1 cellular context compared by ENCODE assay signal in genomic region chr20:44282148-44282547, GRCh38.
TF ChIP-seq lines count a peak whose summit lies in the region.

No MANE protein-coding gene starts in this region.

TF ChIP-seq in HepG2, 621 proteins besides CTCF, POLR2A, EP300 and RAD21 (continued from another document):
- TF ChIP-seq, protein P1, sequence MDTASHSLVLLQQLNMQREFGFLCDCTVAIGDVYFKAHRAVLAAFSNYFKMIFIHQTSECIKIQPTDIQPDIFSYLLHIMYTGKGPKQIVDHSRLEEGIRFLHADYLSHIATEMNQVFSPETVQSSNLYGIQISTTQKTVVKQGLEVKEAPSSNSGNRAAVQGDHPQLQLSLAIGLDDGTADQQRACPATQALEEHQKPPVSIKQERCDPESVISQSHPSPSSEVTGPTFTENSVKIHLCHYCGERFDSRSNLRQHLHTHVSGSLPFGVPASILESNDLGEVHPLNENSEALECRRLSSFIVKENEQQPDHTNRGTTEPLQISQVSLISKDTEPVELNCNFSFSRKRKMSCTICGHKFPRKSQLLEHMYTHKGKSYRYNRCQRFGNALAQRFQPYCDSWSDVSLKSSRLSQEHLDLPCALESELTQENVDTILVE (CRISPR knock-in tag; IDR thresholded peaks at IDR 0.05) = no peak
- TF ChIP-seq TBX2 (CRISPR knock-in tag; IDR thresholded peaks at IDR 0.05; ENCODE audit: borderline replicate concordance) (peak; percentile 43; the same call in 1 of the 2 replicates), NCOR1 (IDR thresholded peaks at IDR 0.05; ENCODE audit: borderline replicate concordance, low read length) (peak; percentile 58; the same call in 1 of the 2 replicates), ATF7-NPFF (CRISPR knock-in tag; IDR thresholded peaks at IDR 0.05; ENCODE audit: low read depth) (no peak), EHMT2 (IDR thresholded peaks at IDR 0.05; ENCODE audit: borderline replicate concordance, low read depth, low read length) (peak; percentile 44; the same call in 1 of the 2 replicates), SIN3B (IDR thresholded peaks at IDR 0.05; ENCODE audit: low read length) (no peak), SOX13 (IDR thresholded peaks at IDR 0.05) (no peak), SOX13 (CRISPR knock-in tag; conservative IDR thresholded peaks at IDR 0.05 in 1 of 2, IDR thresholded peaks at IDR 0.05 in 1 of 2) (peak in 1 of 2 experiments; percentile 47; a peak in 1 of 4 replicates), SAP130 (CRISPR knock-in tag; IDR thresholded peaks at IDR 0.05; ENCODE audit: low read depth) (peak; percentile 66; the same call in 1 of the 2 replicates), HNF4A (CRISPR knock-in tag; IDR thresholded peaks at IDR 0.05) (peak; percentile 89), ZNF614 (CRISPR knock-in tag; IDR thresholded peaks at IDR 0.05; ENCODE audit: borderline replicate concordance) (0 out of 2 replicates have a peak, but pooled peaks have one; percentile 44), BRF2 (CRISPR knock-in tag; IDR thresholded peaks at IDR 0.05) (no peak), CREM (IDR thresholded peaks at IDR 0.05) (no peak), CREM (CRISPR knock-in tag; IDR thresholded peaks at IDR 0.05) (no peak), NBN (conservative IDR thresholded peaks at IDR 0.05) (no peak), PITX1 (CRISPR knock-in tag; IDR thresholded peaks at IDR 0.05) (no peak), RARA (CRISPR knock-in tag; IDR thresholded peaks at IDR 0.05) (peak; percentile 25; the same call in 1 of the 2 replicates), MTERF4 (CRISPR knock-in tag; IDR thresholded peaks at IDR 0.05) (no peak), GMEB1 (CRISPR knock-in tag; IDR thresholded peaks at IDR 0.05; ENCODE audit: borderline replicate concordance) (peak; percentile 48; the same call in 1 of the 2 replicates), ZGPAT (CRISPR knock-in tag; IDR thresholded peaks at IDR 0.05) (0 out of 2 replicates have a peak, but pooled peaks have one; percentile 26), ZNF780A (CRISPR knock-in tag; IDR thresholded peaks at IDR 0.05) (peak; percentile 76; the same call in 1 of the 2 replicates), ZNF354B (CRISPR knock-in tag; IDR thresholded peaks at IDR 0.05) (no peak)
- TF ChIP-seq, protein P2, sequence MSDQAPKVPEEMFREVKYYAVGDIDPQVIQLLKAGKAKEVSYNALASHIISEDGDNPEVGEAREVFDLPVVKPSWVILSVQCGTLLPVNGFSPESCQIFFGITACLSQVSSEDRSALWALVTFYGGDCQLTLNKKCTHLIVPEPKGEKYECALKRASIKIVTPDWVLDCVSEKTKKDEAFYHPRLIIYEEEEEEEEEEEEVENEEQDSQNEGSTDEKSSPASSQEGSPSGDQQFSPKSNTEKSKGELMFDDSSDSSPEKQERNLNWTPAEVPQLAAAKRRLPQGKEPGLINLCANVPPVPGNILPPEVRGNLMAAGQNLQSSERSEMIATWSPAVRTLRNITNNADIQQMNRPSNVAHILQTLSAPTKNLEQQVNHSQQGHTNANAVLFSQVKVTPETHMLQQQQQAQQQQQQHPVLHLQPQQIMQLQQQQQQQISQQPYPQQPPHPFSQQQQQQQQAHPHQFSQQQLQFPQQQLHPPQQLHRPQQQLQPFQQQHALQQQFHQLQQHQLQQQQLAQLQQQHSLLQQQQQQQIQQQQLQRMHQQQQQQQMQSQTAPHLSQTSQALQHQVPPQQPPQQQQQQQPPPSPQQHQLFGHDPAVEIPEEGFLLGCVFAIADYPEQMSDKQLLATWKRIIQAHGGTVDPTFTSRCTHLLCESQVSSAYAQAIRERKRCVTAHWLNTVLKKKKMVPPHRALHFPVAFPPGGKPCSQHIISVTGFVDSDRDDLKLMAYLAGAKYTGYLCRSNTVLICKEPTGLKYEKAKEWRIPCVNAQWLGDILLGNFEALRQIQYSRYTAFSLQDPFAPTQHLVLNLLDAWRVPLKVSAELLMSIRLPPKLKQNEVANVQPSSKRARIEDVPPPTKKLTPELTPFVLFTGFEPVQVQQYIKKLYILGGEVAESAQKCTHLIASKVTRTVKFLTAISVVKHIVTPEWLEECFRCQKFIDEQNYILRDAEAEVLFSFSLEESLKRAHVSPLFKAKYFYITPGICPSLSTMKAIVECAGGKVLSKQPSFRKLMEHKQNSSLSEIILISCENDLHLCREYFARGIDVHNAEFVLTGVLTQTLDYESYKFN (CRISPR knock-in tag; conservative IDR thresholded peaks at IDR 0.05) = peak; percentile 60; the same call in 1 of the 2 replicates
- TF ChIP-seq, protein P3, sequence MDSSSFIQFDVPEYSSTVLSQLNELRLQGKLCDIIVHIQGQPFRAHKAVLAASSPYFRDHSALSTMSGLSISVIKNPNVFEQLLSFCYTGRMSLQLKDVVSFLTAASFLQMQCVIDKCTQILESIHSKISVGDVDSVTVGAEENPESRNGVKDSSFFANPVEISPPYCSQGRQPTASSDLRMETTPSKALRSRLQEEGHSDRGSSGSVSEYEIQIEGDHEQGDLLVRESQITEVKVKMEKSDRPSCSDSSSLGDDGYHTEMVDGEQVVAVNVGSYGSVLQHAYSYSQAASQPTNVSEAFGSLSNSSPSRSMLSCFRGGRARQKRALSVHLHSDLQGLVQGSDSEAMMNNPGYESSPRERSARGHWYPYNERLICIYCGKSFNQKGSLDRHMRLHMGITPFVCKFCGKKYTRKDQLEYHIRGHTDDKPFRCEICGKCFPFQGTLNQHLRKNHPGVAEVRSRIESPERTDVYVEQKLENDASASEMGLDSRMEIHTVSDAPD (CRISPR knock-in tag; IDR thresholded peaks at IDR 0.05) = 0 out of 2 replicates have a peak, but pooled peaks have one; percentile 39
TF ChIP-seq in HepG2: peak in this region for 39.
